1 cellular context compared by ENCODE assay signal in genomic region chr7:138247081-138247480, GRCh38.
TF ChIP-seq lines count a peak whose summit lies in the region.

No MANE protein-coding gene starts in this region.

TF ChIP-seq in WTC11, 78 proteins besides CTCF, POLR2A, EP300 and RAD21 (continued from another document):
- TF ChIP-seq ATF6 (CRISPR knock-in tag; IDR thresholded peaks at IDR 0.05) (no peak), ZNF425 (CRISPR knock-in tag; conservative IDR thresholded peaks at IDR 0.05) (no peak), NFATC4 (CRISPR knock-in tag; IDR thresholded peaks at IDR 0.05) (no peak), TEAD4 (CRISPR knock-in tag; IDR thresholded peaks at IDR 0.05) (no peak), NFE2L1 (CRISPR knock-in tag; IDR thresholded peaks at IDR 0.05) (no peak), ZBTB21 (CRISPR knock-in tag; IDR thresholded peaks at IDR 0.05; ENCODE audit: borderline replicate concordance) (no peak)
- TF ChIP-seq, protein P1, sequence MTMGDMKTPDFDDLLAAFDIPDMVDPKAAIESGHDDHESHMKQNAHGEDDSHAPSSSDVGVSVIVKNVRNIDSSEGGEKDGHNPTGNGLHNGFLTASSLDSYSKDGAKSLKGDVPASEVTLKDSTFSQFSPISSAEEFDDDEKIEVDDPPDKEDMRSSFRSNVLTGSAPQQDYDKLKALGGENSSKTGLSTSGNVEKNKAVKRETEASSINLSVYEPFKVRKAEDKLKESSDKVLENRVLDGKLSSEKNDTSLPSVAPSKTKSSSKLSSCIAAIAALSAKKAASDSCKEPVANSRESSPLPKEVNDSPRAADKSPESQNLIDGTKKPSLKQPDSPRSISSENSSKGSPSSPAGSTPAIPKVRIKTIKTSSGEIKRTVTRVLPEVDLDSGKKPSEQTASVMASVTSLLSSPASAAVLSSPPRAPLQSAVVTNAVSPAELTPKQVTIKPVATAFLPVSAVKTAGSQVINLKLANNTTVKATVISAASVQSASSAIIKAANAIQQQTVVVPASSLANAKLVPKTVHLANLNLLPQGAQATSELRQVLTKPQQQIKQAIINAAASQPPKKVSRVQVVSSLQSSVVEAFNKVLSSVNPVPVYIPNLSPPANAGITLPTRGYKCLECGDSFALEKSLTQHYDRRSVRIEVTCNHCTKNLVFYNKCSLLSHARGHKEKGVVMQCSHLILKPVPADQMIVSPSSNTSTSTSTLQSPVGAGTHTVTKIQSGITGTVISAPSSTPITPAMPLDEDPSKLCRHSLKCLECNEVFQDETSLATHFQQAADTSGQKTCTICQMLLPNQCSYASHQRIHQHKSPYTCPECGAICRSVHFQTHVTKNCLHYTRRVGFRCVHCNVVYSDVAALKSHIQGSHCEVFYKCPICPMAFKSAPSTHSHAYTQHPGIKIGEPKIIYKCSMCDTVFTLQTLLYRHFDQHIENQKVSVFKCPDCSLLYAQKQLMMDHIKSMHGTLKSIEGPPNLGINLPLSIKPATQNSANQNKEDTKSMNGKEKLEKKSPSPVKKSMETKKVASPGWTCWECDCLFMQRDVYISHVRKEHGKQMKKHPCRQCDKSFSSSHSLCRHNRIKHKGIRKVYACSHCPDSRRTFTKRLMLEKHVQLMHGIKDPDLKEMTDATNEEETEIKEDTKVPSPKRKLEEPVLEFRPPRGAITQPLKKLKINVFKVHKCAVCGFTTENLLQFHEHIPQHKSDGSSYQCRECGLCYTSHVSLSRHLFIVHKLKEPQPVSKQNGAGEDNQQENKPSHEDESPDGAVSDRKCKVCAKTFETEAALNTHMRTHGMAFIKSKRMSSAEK (CRISPR knock-in tag; IDR thresholded peaks at IDR 0.05; ENCODE audit: borderline replicate concordance) = no peak
